ENCODE assay signal across 27 cellular contexts in the genomic region with DNA sequence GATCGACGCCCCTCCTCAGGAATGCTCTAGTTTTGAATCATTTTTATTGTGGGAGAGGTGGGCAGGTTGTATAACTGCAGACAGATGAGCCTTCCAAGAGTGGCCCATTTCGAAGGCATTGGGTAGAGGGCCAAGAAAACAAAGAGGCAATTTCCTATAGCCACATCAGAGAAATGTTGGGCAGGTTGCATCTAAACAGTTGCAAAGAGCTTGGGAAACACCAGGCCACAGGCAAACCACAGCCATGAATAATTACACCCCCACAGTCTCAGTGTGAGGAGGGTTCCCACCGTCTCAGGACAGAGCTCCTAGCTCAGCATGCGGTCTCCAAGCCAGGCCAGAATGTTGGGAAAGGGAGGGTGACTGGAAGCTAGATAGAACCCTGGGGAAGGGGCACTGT.
DNase-seq lines count a peak whose midpoint lies in the region; ATAC-seq and TF ChIP-seq lines count a peak whose summit lies in the region.
"Had no signal": no experiment of that assay in that cellular context is flagged by ENCODE, and none has a peak within 500 bp of the region (broad histone marks: within the 10 kb centered on the region; RNA-seq: fewer than 3 reads in every experiment).

No MANE protein-coding gene starts in this region.

- peaks cover 11% of the 10 kb centered on the region for H3K27me3 Mint-ChIP-seq in MCF 10A (ENCODE audit: insufficient read depth, unreplicated experiment)

- CTCF ChIA-PET in MCF 10A (lab: Yijun Ruan, JAX): interaction anchor here (0.6 kb wide), 1 partner anchor 23 kb away, joined by 3 read pairs; no protein-coding TSS in a partner anchor

- H3K36me3 Mint-ChIP-seq in MCF 10A (ENCODE audit: insufficient read depth, unreplicated experiment): no peaks in the 10 kb centered on the region
- H3K36me3 Mint-ChIP-seq: activated naive CD4-positive, alpha-beta T cell treated with anti-CD3 and anti-CD28 coated beads, Interleukin-2, amount 50 U/mL, for 24 hours had no signal

- H3K36me3 ChIP-seq in breast epithelium (no peaks in the 10 kb centered on the region), NT2/D1 (ENCODE audit: insufficient read depth, insufficient read length, low read length) (no peaks in the 10 kb centered on the region), stomach (no peaks in the 10 kb centered on the region)
- H3K36me3 ChIP-seq: neutrophil, prostate gland, uterus had no signal

- WGBS in stomach, 5 donors: 75 to 83% (median 79%) methylated on average over 5 of the region's 5 CpGs

- TF ChIP-seq POLR2A in breast epithelium (IDR thresholded peaks at IDR 0.05) (no peak), stomach (IDR thresholded peaks at IDR 0.05) (no peak)

- no peak overlapping the region for H3K9ac ChIP-seq in NT2/D1 (ENCODE audit: insufficient read length, low read depth)

- BruUV-seq in MCF 10A (replicated peaks; lab: Mats Ljungman, UMichigan): no TSS peak

- H3K27me3 ChIP-seq in breast epithelium (no peaks in the 10 kb centered on the region), NT2/D1 (ENCODE audit: insufficient read depth, insufficient read length) (peaks cover 2% of the 10 kb centered on the region), stomach (peaks cover 0 to 66% (median 28%) of the 10 kb centered on the region in 3 donors)
- H3K27me3 ChIP-seq: uterus had no signal

- H3K27ac Mint-ChIP-seq in MCF 10A (ENCODE audit: low read depth, unreplicated experiment): no peak overlapping the region
- H3K27ac Mint-ChIP-seq: activated naive CD4-positive, alpha-beta T cell treated with anti-CD3 and anti-CD28 coated beads, Interleukin-2, amount 50 U/mL, for 24 hours; activated T-helper 2 cell treated with anti-CD3 and anti-CD28 coated beads, Interferon-gamma antibody, Interleukin-2, Interleukin-4, amounts not matched to agents 10 μg/mL and 5 μg/mL and 100 μg/mL, durations not matched to agents 14 hours and 24 hours and 36 hours; CD4-positive, alpha-beta T cell had no signal

- intact Hi-C loops in MCF 10A (cut with micrococcal nuclease) (no loop called here), breast epithelium (cut with DNase I; ENCODE audit: low total_unique reads) (no loop called here), stomach (cut with DNase I; ENCODE audit: low total_unique reads) (no loop called here)

- H3K4me1 Mint-ChIP-seq in MCF 10A (ENCODE audit: insufficient read depth, unreplicated experiment): no peaks in the 10 kb centered on the region

- TF ChIP-seq CTCF in MCF 10A (IDR thresholded peaks at IDR 0.05; ENCODE audit: unreplicated experiment) (no peak), breast epithelium (IDR thresholded peaks at IDR 0.05) (no peak), stomach (IDR thresholded peaks at IDR 0.05) (no peak)

- TF ChIP-seq EP300 in stomach (IDR thresholded peaks at IDR 0.05): no peak

- H3K9me3 Mint-ChIP-seq in MCF 10A (ENCODE audit: unreplicated experiment): no peaks in the 10 kb centered on the region
- H3K9me3 Mint-ChIP-seq: activated naive CD4-positive, alpha-beta T cell treated with anti-CD3 and anti-CD28 coated beads, Interleukin-2, amount 50 U/mL, for 24 hours; activated T-helper 2 cell treated with anti-CD3 and anti-CD28 coated beads, Interferon-gamma antibody, Interleukin-2, Interleukin-4, amounts not matched to agents 10 μg/mL and 5 μg/mL and 100 μg/mL, durations not matched to agents 14 hours and 24 hours and 36 hours; CD4-positive, alpha-beta T cell had no signal

- H3K27ac ChIP-seq in breast epithelium (no peak overlapping the region), stomach (no peak overlapping the region)
- H3K27ac ChIP-seq: dorsolateral prefrontal cortex, neutrophil, prostate gland, uterus had no signal

- H3K4me1 ChIP-seq in breast epithelium: no peaks in the 10 kb centered on the region
- H3K4me1 ChIP-seq in NT2/D1 (ENCODE audit: insufficient read depth, insufficient read length): peaks cover 2% of the 10 kb centered on the region
- no peaks in the 10 kb centered on the region for H3K4me1 ChIP-seq in stomach
- H3K4me1 ChIP-seq: prostate gland, uterus had no signal

- H3K9me3 ChIP-seq in breast epithelium (no peaks in the 10 kb centered on the region), NT2/D1 (ENCODE audit: insufficient read depth, low read length) (0 out of 2 replicates have a peak, but pooled peaks cover 4% of the 10 kb centered on the region), stomach (no peaks in the 10 kb centered on the region)
- H3K9me3 ChIP-seq: neutrophil, prostate gland, uterus had no signal

- ATAC-seq in GM18867 (IDR thresholded peaks at IDR 0.05; ENCODE audit: unreplicated experiment): no peak
- ATAC-seq: left lobe of liver had no signal

- H3K4me3 Mint-ChIP-seq in MCF 10A (ENCODE audit: unreplicated experiment): no peak overlapping the region
- H3K4me3 Mint-ChIP-seq: activated naive CD4-positive, alpha-beta T cell treated with anti-CD3 and anti-CD28 coated beads, Interleukin-2, amount 50 U/mL, for 24 hours; CD4-positive, alpha-beta T cell had no signal

- H3K4me3 ChIP-seq in breast epithelium (no peak overlapping the region), NT2/D1 (ENCODE audit: insufficient read length, low read depth) (no peak overlapping the region), stomach (no peak overlapping the region)
- H3K4me3 ChIP-seq: dorsolateral prefrontal cortex, prostate gland, uterus had no signal

- POLR2A ChIA-PET in MCF 10A (lab: Yijun Ruan, JAX): no interaction called here

- DNase-seq in MCF 10A (ENCODE audit: unreplicated experiment) (peak; percentile 33), breast epithelium (ENCODE audit: low spot score in 2 of 2) (no peak), NT2/D1 (ENCODE audit: low read depth, low spot score) (peak; percentile 16), astrocyte of the hippocampus (ENCODE audit: low read depth, low spot score) (peak; percentile 73), mesenteric fat pad (ENCODE audit: low spot score) (no peak), stomach (no peak)
- no peak for DNase-seq in activated T-cell treated with anti-CD3 and anti-CD28 coated beads, Interleukin-2, amount 50 U/mL, for 48 hours
- DNase-seq: 8988T; activated CD4-positive, CD25-positive, alpha-beta regulatory T cell; activated CD8-positive, alpha-beta memory T cell treated with anti-CD3 and anti-CD28 coated beads, Interleukin-2, amount 50 U/mL, for 4 hours; anterior cingulate cortex; CD4-positive, alpha-beta T cell; cerebellar nuclear complex; dorsolateral prefrontal cortex; H7; KG1; mesendoderm; NCI-H1092; NCI-H187 treated with DMSO at 0.1 percent for 48 hours; stimulated activated naive CD4-positive, alpha-beta T cell; uterus had no signal

Comparison
In these comparisons a context has a peak if more than half of its experiments do, and no peak if none do; other contexts are left out.
1. DNase-seq: peak in MCF 10A (single experiment), NT2/D1 (single experiment) and astrocyte of the hippocampus (single experiment); none in breast epithelium (0 of 2), mesenteric fat pad (single experiment), activated T-cell treated with anti-CD3 and anti-CD28 coated beads, Interleukin-2, amount 50 U/mL, for 48 hours (0 of 2) and stomach (single experiment).